ENCODE assay signal across 13 cellular contexts in the genomic region with DNA sequence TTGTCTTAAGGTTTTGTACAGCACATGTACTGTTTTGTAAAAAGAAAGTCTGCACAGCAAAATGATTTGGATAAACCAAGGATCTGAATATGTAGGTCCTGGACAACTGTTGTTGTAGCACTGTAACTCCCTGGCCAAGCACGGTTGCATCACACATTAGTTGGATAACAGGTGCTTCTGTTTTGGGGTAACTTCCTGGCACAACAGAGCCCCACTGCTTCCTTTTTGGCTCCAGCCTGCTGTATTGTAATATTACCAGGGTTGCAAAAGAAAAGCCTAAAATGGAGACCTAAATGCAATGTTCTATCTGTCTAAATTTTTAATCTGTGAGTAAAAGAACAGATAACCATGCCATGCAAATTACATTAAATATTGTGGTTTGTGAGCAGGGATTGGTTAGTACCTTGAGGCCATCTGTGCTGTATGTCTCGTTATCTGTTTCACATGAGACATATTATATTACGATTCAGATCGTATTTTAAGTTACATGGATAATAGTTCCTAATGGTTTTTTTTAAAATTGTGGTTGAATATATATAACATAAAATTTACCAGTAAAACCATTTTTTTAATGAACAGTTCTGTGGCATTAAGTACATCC.
"Had no signal": no experiment of that assay in that cellular context is flagged by ENCODE, and none has a peak within 500 bp of the region (broad histone marks: within the 10 kb centered on the region; RNA-seq: fewer than 3 reads in every experiment).

No MANE protein-coding gene starts in this region.

- H3K4me1 ChIP-seq: pancreas had no signal

- H3K27ac ChIP-seq: cardiac muscle cell, pancreas, sigmoid colon, thyroid gland had no signal

- DNase-seq: activated CD4-positive, alpha-beta memory T cell treated with anti-CD3 and anti-CD28 coated beads, Interleukin-2, amount 10 ng/mL, durations not matched to agents 7 days and 5 days; activated CD4-positive, alpha-beta T cell treated with anti-CD3 and anti-CD28 coated beads for 4 hours; activated gamma-delta T cell; activated T-cell treated with anti-CD3 and anti-CD28 coated beads, Interleukin-2, amount 50 U/mL, for 72 hours; naive thymus-derived CD4-positive, alpha-beta T cell; pancreas; sigmoid colon; stimulated activated CD4-positive, alpha-beta T cell treated with anti-CD3 and anti-CD28 coated beads, Interleukin-1b, Interleukin-23, amount 100 ng/mL, for 48 hours; thyroid gland had no signal

- H3K27me3 ChIP-seq: cardiac muscle cell, pancreas, sigmoid colon, thyroid gland had no signal

- H3K9me3 ChIP-seq: pancreas, sigmoid colon, thyroid gland had no signal

- H3K36me3 ChIP-seq: cardiac muscle cell, pancreas, sigmoid colon, thyroid gland had no signal

- ATAC-seq: activated naive CD4-positive, alpha-beta T cell treated with anti-CD3 and anti-CD28 coated beads, Interleukin-2, amount 50 U/mL, for 72 hours; activated T-cell treated with anti-CD3 and anti-CD28 coated beads, Interleukin-2, amount 50 U/mL, for 72 hours; esophagus mucosa; naive thymus-derived CD4-positive, alpha-beta T cell; pancreas had no signal

- H3K4me3 ChIP-seq: cardiac muscle cell, lung, pancreas, sigmoid colon, thyroid gland had no signal
